15 cellular contexts compared by ENCODE assay signal in the genomic region with DNA sequence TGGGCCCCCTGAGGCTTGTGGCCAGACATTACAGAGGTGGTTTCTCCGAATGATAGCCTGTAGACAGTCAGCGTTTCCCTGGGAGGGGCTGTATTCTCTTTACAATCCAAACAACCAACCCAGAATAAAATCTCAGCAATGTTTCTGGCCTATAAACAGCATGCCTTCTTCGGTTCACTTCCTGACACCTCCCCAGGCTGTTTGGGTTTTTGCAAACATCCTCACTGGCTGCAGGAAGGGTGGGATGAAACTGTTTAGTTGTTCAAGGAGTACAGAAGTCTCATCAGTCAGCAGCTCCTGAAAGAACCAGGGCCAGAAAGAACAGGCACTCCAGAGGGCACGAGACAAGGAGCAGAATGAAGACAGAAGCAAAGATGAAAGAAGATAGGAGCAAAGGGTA.
A peak's percentile ranks its signal among the peaks of the same experiment; 100 is the strongest.
DNase-seq lines count a peak whose midpoint lies in the region; ATAC-seq, FAIRE-seq and TF ChIP-seq lines count a peak whose summit lies in the region.
"Had no signal": no experiment of that assay in that cellular context is flagged by ENCODE, and none has a peak within 500 bp of the region (broad histone marks: within the 10 kb centered on the region; RNA-seq: fewer than 3 reads in every experiment).

No MANE protein-coding gene starts in this region.

- TF ChIP-seq POLR2A in vagina (IDR thresholded peaks at IDR 0.05) (no peak), GM12892 (IDR thresholded peaks at IDR 0.05; ENCODE audit: low read depth, low read length) (no peak)

- H3K4me1 ChIP-seq in right atrium auricular region (peaks cover 0 to 14% of the 10 kb centered on the region in 2 donors), vagina (peaks cover 14% of the 10 kb centered on the region)

- intact Hi-C loops in Right ventricle myocardium superior (cut with DNase I) (no loop called here), vagina (cut with DNase I) (no loop called here)

- peaks cover 4% of the 10 kb centered on the region for H3K36me3 Mint-ChIP-seq in mesothelial cell of epicardium

- H3K27ac ChIP-seq in right atrium auricular region (peak overlapping the region in 1 of 2 donors; percentile 33), vagina (peak overlapping the region; percentile 15)
- H3K27ac ChIP-seq: 22Rv1 had no signal

- H3K27ac Mint-ChIP-seq in mesothelial cell of epicardium = peak overlapping the region; percentile 10

- FAIRE-seq in frontal cortex (lab: Jason Lieb, UNC) = no peak
- FAIRE-seq in GM12892 (lab: Jason Lieb, UNC) = no peak
- FAIRE-seq: endothelial cell of umbilical vein had no signal

- no peaks in the 10 kb centered on the region for H3K27me3 ChIP-seq in right atrium auricular region
- no peaks in the 10 kb centered on the region for H3K27me3 ChIP-seq in vagina

- peaks cover 16% of the 10 kb centered on the region for H3K9me3 Mint-ChIP-seq in mesothelial cell of epicardium

- no peak for TF ChIP-seq CTCF in right atrium auricular region (IDR thresholded peaks at IDR 0.05)
- no peak for TF ChIP-seq CTCF in mesothelial cell of epicardium (IDR thresholded peaks at IDR 0.05; ENCODE audit: unreplicated experiment)
- no peak for TF ChIP-seq CTCF in vagina (IDR thresholded peaks at IDR 0.05)

- no peak overlapping the region for H3K4me3 ChIP-seq in right atrium auricular region
- no peak overlapping the region for H3K4me3 ChIP-seq in vagina

- no peaks in the 10 kb centered on the region for H3K27me3 Mint-ChIP-seq in mesothelial cell of epicardium (ENCODE audit: low read depth)

- no peaks in the 10 kb centered on the region for H3K36me3 ChIP-seq in right atrium auricular region
- no peaks in the 10 kb centered on the region for H3K36me3 ChIP-seq in vagina

- no peaks in the 10 kb centered on the region for H3K9me3 ChIP-seq in right atrium auricular region
- H3K9me3 ChIP-seq in vagina = no peaks in the 10 kb centered on the region

- H3K4me3 Mint-ChIP-seq in mesothelial cell of epicardium = no peak overlapping the region

- DNase-seq in Right ventricle myocardium superior = no peak
- no peak for DNase-seq in right atrium auricular region (ENCODE audit: low spot score)
- peak; percentile 1 for DNase-seq in fibroblast of peridontal ligament (ENCODE audit: extremely low read depth)
- DNase-seq in mesothelial cell of epicardium (ENCODE audit: low spot score in 2 of 2, unreplicated experiment in 2 of 2) = no peak
- no peak for DNase-seq in vagina (ENCODE audit: extremely low spot score in 2 of 2)
- DNase-seq in frontal cortex (ENCODE audit: low spot score in 2 of 2) = no peak
- no peak for DNase-seq in GM12892 (ENCODE audit: insufficient read length)
- no peak for DNase-seq in cerebellum (ENCODE audit: low spot score)
- DNase-seq: activated CD4-positive, alpha-beta T cell treated with anti-CD3 and anti-CD28 coated beads, Interleukin-2, amount 50 U/mL, for 48 hours; cerebellar nuclear complex; NCI-H1436 treated with DMSO at 0.1 percent for 48 hours; OCI-M1 had no signal

- ATAC-seq in Right ventricle myocardium superior (ENCODE audit: poor library complexity) = peak; percentile 56
- ATAC-seq: SK-N-SH treated with all-trans-retinoic acid at 6 μM for 48 hours had no signal

- peaks cover 13% of the 10 kb centered on the region for H3K4me1 Mint-ChIP-seq in mesothelial cell of epicardium
